ENCODE assay signal across 15 cellular contexts in the genomic region with DNA sequence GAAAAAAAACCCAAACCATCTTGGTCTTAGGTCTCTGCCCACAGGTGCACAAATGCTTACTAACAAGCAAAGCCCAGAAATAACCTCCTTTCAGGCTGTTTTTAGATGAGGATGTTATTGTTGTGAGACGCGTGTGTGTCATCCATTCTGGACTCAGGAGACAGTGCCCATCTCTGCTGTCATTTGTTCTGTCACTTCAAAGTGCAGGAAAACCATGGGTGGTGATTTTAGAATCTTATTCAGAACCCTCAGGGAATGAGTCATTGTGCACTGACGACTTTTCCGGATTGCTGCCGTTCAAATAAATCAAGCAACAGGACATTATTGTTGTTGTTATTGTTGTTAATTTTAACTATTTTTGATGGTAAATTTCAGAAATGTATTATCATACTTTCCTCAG.
DNase-seq lines count a peak whose midpoint lies in the region; ATAC-seq, FAIRE-seq and TF ChIP-seq lines count a peak whose summit lies in the region.
"Had no signal": no experiment of that assay in that cellular context is flagged by ENCODE, and none has a peak within 500 bp of the region (broad histone marks: within the 10 kb centered on the region; RNA-seq: fewer than 3 reads in every experiment).

No MANE protein-coding gene starts in this region.

- TF ChIP-seq POLR2A in GM12878 (IDR thresholded peaks at IDR 0.05; ENCODE audit: low read depth, low read length) (no peak), ovary (IDR thresholded peaks at IDR 0.05) (no peak)

- no peaks in the 10 kb centered on the region for H3K79me2 ChIP-seq in GM12878 (ENCODE audit: control insufficient read depth, insufficient read depth, low read length)

- H3K4me1 Mint-ChIP-seq in activated naive CD8-positive, alpha-beta T cell treated with anti-CD3 and anti-CD28 coated beads, Interleukin-2, amount 50 U/mL, for 24 hours = peaks cover 11% of the 10 kb centered on the region
- H3K4me1 Mint-ChIP-seq in activated naive CD8-positive, alpha-beta T cell treated with anti-CD3 and anti-CD28 coated beads for 36 hours = no peaks in the 10 kb centered on the region

- H3K9ac ChIP-seq in GM12878 (ENCODE audit: control insufficient read depth, insufficient read depth, low read length) = no peak overlapping the region

- no peaks in the 10 kb centered on the region for H4K20me1 ChIP-seq in GM12878 (ENCODE audit: control insufficient read depth, insufficient read depth)

- TF ChIP-seq CTCF in GM12878 (IDR thresholded peaks at IDR 0.05 in 2 of 3, conservative IDR thresholded peaks at IDR 0.05 in 1 of 3; ENCODE audit: control insufficient read depth in 2 of 3, extremely low read depth in 1 of 3, insufficient read depth in 1 of 3, low read depth in 3 of 3, low read length in 3 of 3) = no peak
- no peak for TF ChIP-seq CTCF in ovary (IDR thresholded peaks at IDR 0.05)

- no peak for TF ChIP-seq RAD21 in GM12878 (IDR thresholded peaks at IDR 0.05; ENCODE audit: insufficient read depth, low read depth, low read length)

- no peak overlapping the region for H3K4me2 ChIP-seq in GM12878 (ENCODE audit: control insufficient read depth, insufficient read depth)
- H3K4me2 ChIP-seq: PC-9 had no signal

- BruUV-seq in GM12878 (replicated peaks; lab: Mats Ljungman, UMichigan) = no TSS peak

- H3K9me3 ChIP-seq in GM12878 (replicated peaks; ENCODE audit: control insufficient read depth, insufficient read depth, low read length) (no peaks in the 10 kb centered on the region), ovary (no peaks in the 10 kb centered on the region)
- H3K9me3 ChIP-seq: colonic mucosa, vagina had no signal

- peak; percentile 81 for ATAC-seq in activated naive CD8-positive, alpha-beta T cell treated with anti-CD3 and anti-CD28 coated beads, Interleukin-2, amount 50 U/mL, for 24 hours
- ATAC-seq in GM12878 (no peak), HG03521 (IDR thresholded peaks at IDR 0.05; ENCODE audit: unreplicated experiment) (no peak), HG03108 (IDR thresholded peaks at IDR 0.05; ENCODE audit: unreplicated experiment) (no peak)
- peak; percentile 68 for ATAC-seq in stimulated activated naive CD8-positive, alpha-beta T cell treated with anti-CD3 and anti-CD28 coated beads, Interleukin-15, Interleukin-2, amounts not matched to agents 100 U/mL and 50 U/mL, for 24 hours

- TF ChIP-seq EP300 in GM12878 (IDR thresholded peaks at IDR 0.05; ENCODE audit: borderline replicate concordance in 1 of 2, control insufficient read depth in 1 of 2, low read depth in 2 of 2, low read length in 2 of 2) (no peak), ovary (IDR thresholded peaks at IDR 0.05) (no peak)

- no peak for FAIRE-seq in GM12878 (lab: Jason Lieb, UNC)
- FAIRE-seq: islet of Langerhans had no signal

- H3K27me3 Mint-ChIP-seq in activated naive CD8-positive, alpha-beta T cell treated with anti-CD3 and anti-CD28 coated beads, Interleukin-2, amount 50 U/mL, for 24 hours = peaks cover 14% of the 10 kb centered on the region
- H3K27me3 Mint-ChIP-seq in activated naive CD8-positive, alpha-beta T cell treated with anti-CD3 and anti-CD28 coated beads for 36 hours = peaks cover 29% of the 10 kb centered on the region

- POLR2A ChIA-PET in GM12878 (lab: Charles Lee) = no interaction called here

- H3K4me1 ChIP-seq in GM12878 (ENCODE audit: control insufficient read depth, insufficient read depth, low read length) (no peaks in the 10 kb centered on the region), ovary (ENCODE audit: insufficient read depth) (no peaks in the 10 kb centered on the region)
- H3K4me1 ChIP-seq: colonic mucosa, vagina had no signal

- H3K27me3 ChIP-seq in GM12878 (replicated peaks in 1 of 2; ENCODE audit: control insufficient read depth in 2 of 2, insufficient read depth in 2 of 2, low read length in 1 of 2) (peaks cover 0 to 3% of the 10 kb centered on the region in 2 experiments; a peak in 2 of 4 replicates), ovary (no peaks in the 10 kb centered on the region)
- H3K27me3 ChIP-seq: colonic mucosa, vagina had no signal

- H3K36me3 Mint-ChIP-seq in activated naive CD8-positive, alpha-beta T cell treated with anti-CD3 and anti-CD28 coated beads, Interleukin-2, amount 50 U/mL, for 24 hours (ENCODE audit: low read depth) = no peaks in the 10 kb centered on the region
- no peaks in the 10 kb centered on the region for H3K36me3 Mint-ChIP-seq in activated naive CD8-positive, alpha-beta T cell treated with anti-CD3 and anti-CD28 coated beads for 36 hours
- H3K36me3 Mint-ChIP-seq: natural killer cell treated with Interleukin-12 subunit alpha and Interleukin-12 subunit beta and Interleukin-15 and Interleukin-18, amount 100 ng/mL, for 72 hours had no signal

- SMC1A ChIA-PET in GM12878 (lab: Charles Lee; ENCODE audit: uncharacterized antibody, unreplicated experiment) = no interaction called here

- H3K36me3 ChIP-seq in GM12878 (ENCODE audit: control insufficient read depth in 2 of 2, insufficient read depth in 2 of 2, low read length in 1 of 2) (no peaks in the 10 kb centered on the region), ovary (no peaks in the 10 kb centered on the region)
- H3K36me3 ChIP-seq: colonic mucosa, vagina had no signal

- RAD21 ChIA-PET in GM12878 (lab: Charles Lee; ENCODE audit: unreplicated experiment) = no interaction called here

- H2AFZ ChIP-seq in GM12878 (ENCODE audit: control insufficient read depth, low read depth, low read length) = no peak overlapping the region
- H2AFZ ChIP-seq: PC-9 had no signal

- no peak for DNase-seq in activated naive CD8-positive, alpha-beta T cell treated with anti-CD3 and anti-CD28 coated beads, Interleukin-2, amount 50 U/mL, for 24 hours
- DNase-seq in activated naive CD8-positive, alpha-beta T cell treated with anti-CD3 and anti-CD28 coated beads for 36 hours = no peak
- DNase-seq in M059J (ENCODE audit: low read depth) (peak; percentile 52), GM12878 (ENCODE audit: low read depth, low spot score) (no peak), ovary (no peak)
- DNase-seq in stimulated activated naive CD8-positive, alpha-beta T cell treated with anti-CD3 and anti-CD28 coated beads, Interleukin-15, Interleukin-2, amounts not matched to agents 100 U/mL and 50 U/mL, for 24 hours = no peak
- DNase-seq: colonic mucosa, NCI-H2171 treated with DMSO at 0.1 percent for 48 hours, PC-9 had no signal

- CTCF ChIA-PET in GM12878 (lab: Yijun Ruan, JAX) = no interaction called here

- H3K4me3 ChIP-seq in GM12878 = no peak overlapping the region
- no peak overlapping the region for H3K4me3 ChIP-seq in ovary
- H3K4me3 ChIP-seq: colonic mucosa, PC-9, vagina had no signal

- in situ Hi-C loops in GM12878 (cut with MboI) = no loop called here

- H3K9me3 Mint-ChIP-seq in activated naive CD8-positive, alpha-beta T cell treated with anti-CD3 and anti-CD28 coated beads, Interleukin-2, amount 50 U/mL, for 24 hours = no peaks in the 10 kb centered on the region
- H3K9me3 Mint-ChIP-seq in activated naive CD8-positive, alpha-beta T cell treated with anti-CD3 and anti-CD28 coated beads for 36 hours = no peaks in the 10 kb centered on the region
- H3K9me3 Mint-ChIP-seq: natural killer cell treated with Interleukin-12 subunit alpha and Interleukin-12 subunit beta and Interleukin-15 and Interleukin-18, amount 100 ng/mL, for 72 hours had no signal

- H3K4me3 Mint-ChIP-seq in activated naive CD8-positive, alpha-beta T cell treated with anti-CD3 and anti-CD28 coated beads, Interleukin-2, amount 50 U/mL, for 24 hours = no peak overlapping the region
- H3K4me3 Mint-ChIP-seq in activated naive CD8-positive, alpha-beta T cell treated with anti-CD3 and anti-CD28 coated beads for 36 hours = no peak overlapping the region
- H3K4me3 Mint-ChIP-seq: B cell; natural killer cell treated with Interleukin-12 subunit alpha and Interleukin-12 subunit beta and Interleukin-15 and Interleukin-18, amount 100 ng/mL, for 72 hours had no signal

- H3K27ac ChIP-seq in GM12878 (ENCODE audit: control insufficient read depth, insufficient read depth) = no peak overlapping the region
- H3K27ac ChIP-seq in ovary = no peak overlapping the region
- H3K27ac ChIP-seq: colonic mucosa, PC-9, vagina had no signal

- peak overlapping the region; percentile 2 for H3K27ac Mint-ChIP-seq in activated naive CD8-positive, alpha-beta T cell treated with anti-CD3 and anti-CD28 coated beads, Interleukin-2, amount 50 U/mL, for 24 hours
- no peak overlapping the region for H3K27ac Mint-ChIP-seq in activated naive CD8-positive, alpha-beta T cell treated with anti-CD3 and anti-CD28 coated beads for 36 hours
- H3K27ac Mint-ChIP-seq: B cell; natural killer cell treated with Interleukin-12 subunit alpha and Interleukin-12 subunit beta and Interleukin-15 and Interleukin-18, amount 100 ng/mL, for 72 hours had no signal

- 16% methylated on average over 5 of the region's 5 CpGs for WGBS in GM12878 (ENCODE audit: insufficient coverage, insufficient replicate concordance, low lambda C conversion rate, missing lambda C conversion rate)
- 72 to 80% (median 79%) methylated on average over 5 of the region's 5 CpGs for WGBS in ovary, 3 donors

- intact Hi-C loops in GM12878 (cut with micrococcal nuclease; ENCODE audit: unreplicated experiment) (no loop called here), ovary (cut with DNase I) (no loop called here)

TF ChIP-seq in GM12878, 131 proteins besides CTCF, POLR2A, EP300 and RAD21:
- TF ChIP-seq SPI1 (IDR thresholded peaks at IDR 0.05; ENCODE audit: borderline replicate concordance, insufficient read depth, low read depth, low read length) (no peak), CBFB (IDR thresholded peaks at IDR 0.05; ENCODE audit: low read depth) (no peak), NBN (IDR thresholded peaks at IDR 0.05) (no peak), TCF7 (IDR thresholded peaks at IDR 0.05; ENCODE audit: borderline replicate concordance) (0 out of 2 replicates have a peak, but pooled peaks have one; percentile 29)
- TF ChIP-seq, protein P1, sequence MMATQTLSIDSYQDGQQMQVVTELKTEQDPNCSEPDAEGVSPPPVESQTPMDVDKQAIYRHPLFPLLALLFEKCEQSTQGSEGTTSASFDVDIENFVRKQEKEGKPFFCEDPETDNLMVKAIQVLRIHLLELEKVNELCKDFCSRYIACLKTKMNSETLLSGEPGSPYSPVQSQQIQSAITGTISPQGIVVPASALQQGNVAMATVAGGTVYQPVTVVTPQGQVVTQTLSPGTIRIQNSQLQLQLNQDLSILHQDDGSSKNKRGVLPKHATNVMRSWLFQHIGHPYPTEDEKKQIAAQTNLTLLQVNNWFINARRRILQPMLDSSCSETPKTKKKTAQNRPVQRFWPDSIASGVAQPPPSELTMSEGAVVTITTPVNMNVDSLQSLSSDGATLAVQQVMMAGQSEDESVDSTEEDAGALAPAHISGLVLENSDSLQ (IDR thresholded peaks at IDR 0.05) = no peak
TF ChIP-seq in GM12878: peak in this region for 1.

Comparison
In these comparisons a context has a peak if more than half of its experiments do, and no peak if none do; other contexts are left out.
1. ATAC-seq: peak in activated naive CD8-positive, alpha-beta T cell treated with anti-CD3 and anti-CD28 coated beads, Interleukin-2, amount 50 U/mL, for 24 hours (single experiment) and stimulated activated naive CD8-positive, alpha-beta T cell treated with anti-CD3 and anti-CD28 coated beads, Interleukin-15, Interleukin-2, amounts not matched to agents 100 U/mL and 50 U/mL, for 24 hours (single experiment); none in GM12878 (single experiment), HG03521 (single experiment) and HG03108 (single experiment).